ENCODE assay signal across 1 cellular context in the genomic region with DNA sequence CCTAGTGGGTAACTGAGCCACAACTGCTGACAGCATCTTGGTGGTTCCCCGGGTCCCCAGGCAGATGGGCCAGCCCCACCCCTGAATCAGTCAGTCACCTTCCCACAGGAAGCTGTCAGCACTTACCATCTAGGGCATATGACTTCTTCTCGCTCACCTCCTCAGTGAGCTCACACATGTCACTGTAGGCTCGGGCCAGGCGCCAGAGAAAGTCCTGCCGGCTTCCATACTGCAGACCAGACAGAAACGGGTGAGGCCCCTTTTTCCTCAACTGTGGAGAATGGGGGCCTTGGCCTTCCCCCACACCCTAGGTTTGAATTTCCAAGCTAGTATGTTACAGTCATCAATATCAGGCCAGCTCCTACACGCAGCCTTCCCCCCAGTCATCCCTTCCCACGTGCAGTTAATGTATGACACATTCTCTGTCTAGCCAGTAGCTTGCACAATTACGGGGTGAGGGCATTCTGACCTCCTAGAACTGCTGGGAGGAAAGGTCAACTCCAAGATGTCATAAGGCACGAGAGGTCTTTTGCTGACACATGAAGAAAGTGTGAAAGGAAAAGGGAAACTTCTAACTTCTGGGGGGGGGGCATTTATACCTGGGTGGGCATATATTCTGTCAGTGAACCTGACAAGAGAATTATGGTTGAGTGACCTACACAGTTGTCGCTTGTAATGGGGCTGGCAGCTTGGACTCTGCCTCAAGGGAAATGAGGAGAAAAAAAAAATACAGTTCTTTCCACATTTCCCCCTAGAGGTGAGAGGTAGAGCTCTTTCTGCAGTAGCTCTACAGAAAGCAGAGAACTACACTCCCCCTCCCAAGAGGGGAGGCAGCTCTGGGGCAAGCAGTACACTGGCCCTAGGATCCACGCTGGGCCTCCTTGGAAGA.
TF ChIP-seq lines count a peak whose summit lies in the region.

No MANE protein-coding gene starts in this region.

TF ChIP-seq in IMR-90, 13 proteins besides CTCF, POLR2A, EP300 and RAD21:
- no peak for TF ChIP-seq CHD1 (IDR thresholded peaks at IDR 0.05; ENCODE audit: low read depth, low read length)
- peak; percentile 99 for TF ChIP-seq CEBPB (IDR thresholded peaks at IDR 0.05; ENCODE audit: low read depth, low read length)
- TF ChIP-seq, protein P1, sequence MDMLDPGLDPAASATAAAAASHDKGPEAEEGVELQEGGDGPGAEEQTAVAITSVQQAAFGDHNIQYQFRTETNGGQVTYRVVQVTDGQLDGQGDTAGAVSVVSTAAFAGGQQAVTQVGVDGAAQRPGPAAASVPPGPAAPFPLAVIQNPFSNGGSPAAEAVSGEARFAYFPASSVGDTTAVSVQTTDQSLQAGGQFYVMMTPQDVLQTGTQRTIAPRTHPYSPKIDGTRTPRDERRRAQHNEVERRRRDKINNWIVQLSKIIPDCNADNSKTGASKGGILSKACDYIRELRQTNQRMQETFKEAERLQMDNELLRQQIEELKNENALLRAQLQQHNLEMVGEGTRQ (IDR thresholded peaks at IDR 0.05; ENCODE audit: low read depth, low read length), result peak; percentile 58; the same call in 1 of the 2 replicates
- peak; percentile 90 for TF ChIP-seq FOS (IDR thresholded peaks at IDR 0.05; ENCODE audit: low read depth, low read length)
- TF ChIP-seq RFX5 (IDR thresholded peaks at IDR 0.05; ENCODE audit: low read depth, low read length), result no peak
- no peak for TF ChIP-seq SMC3 (IDR thresholded peaks at IDR 0.05; ENCODE audit: low read depth, low read length)
- TF ChIP-seq BHLHE40 (IDR thresholded peaks at IDR 0.05; ENCODE audit: low read depth, low read length), result peak; percentile 97
- peak; percentile 41; the same call in 1 of the 2 replicates for TF ChIP-seq NFE2L2 (IDR thresholded peaks at IDR 0.05; ENCODE audit: low read depth, low read length)
- TF ChIP-seq MAFK (IDR thresholded peaks at IDR 0.05; ENCODE audit: low read depth, low read length), result peak; percentile 78
- peak; percentile 58; the same call in 1 of the 2 replicates for TF ChIP-seq MXI1 (IDR thresholded peaks at IDR 0.05; ENCODE audit: borderline replicate concordance, low read depth, low read length)
- TF ChIP-seq, protein P2, sequence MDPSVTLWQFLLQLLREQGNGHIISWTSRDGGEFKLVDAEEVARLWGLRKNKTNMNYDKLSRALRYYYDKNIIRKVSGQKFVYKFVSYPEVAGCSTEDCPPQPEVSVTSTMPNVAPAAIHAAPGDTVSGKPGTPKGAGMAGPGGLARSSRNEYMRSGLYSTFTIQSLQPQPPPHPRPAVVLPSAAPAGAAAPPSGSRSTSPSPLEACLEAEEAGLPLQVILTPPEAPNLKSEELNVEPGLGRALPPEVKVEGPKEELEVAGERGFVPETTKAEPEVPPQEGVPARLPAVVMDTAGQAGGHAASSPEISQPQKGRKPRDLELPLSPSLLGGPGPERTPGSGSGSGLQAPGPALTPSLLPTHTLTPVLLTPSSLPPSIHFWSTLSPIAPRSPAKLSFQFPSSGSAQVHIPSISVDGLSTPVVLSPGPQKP (IDR thresholded peaks at IDR 0.05; ENCODE audit: borderline replicate concordance, low read depth, low read length), result no peak
- peak; percentile 30; the same call in 1 of the 2 replicates for TF ChIP-seq MAZ (IDR thresholded peaks at IDR 0.05; ENCODE audit: borderline replicate concordance, low read depth, low read length)
- TF ChIP-seq RCOR1 (IDR thresholded peaks at IDR 0.05; ENCODE audit: insufficient replicate concordance, low read length), result no peak
TF ChIP-seq in IMR-90: peak in this region for 8.
